ENCODE assay signal across 24 cellular contexts in genomic region chr7:138126928-138127327, GRCh38. TPM values are rescaled to one million over a fixed set of nuclear protein-coding genes. Genes with fewer than 3 reads are reported as not detected.
"Had no signal": no experiment of that assay in that cellular context is flagged by ENCODE, and none has a peak within 500 bp of the region (broad histone marks: within the 10 kb centered on the region; RNA-seq: fewer than 3 reads in every experiment).

No MANE protein-coding gene starts in this region.

- ATAC-seq: activated naive CD4-positive, alpha-beta T cell treated with anti-CD3 and anti-CD28 coated beads, Interleukin-2, amount 50 U/mL, for 72 hours; heart right ventricle; left lobe of liver; natural killer cell treated with Interleukin-12 subunit alpha and Interleukin-12 subunit beta and Interleukin-15 and Interleukin-18, amount 100 ng/mL, for 72 hours; stimulated activated naive B cell treated with anti-CD40 and anti-IgM and Interleukin-4, amounts not matched to agents 10 μg/mL and 1 μg/mL and 100 μg/mL, for 72 hours; upper lobe of right lung had no signal

- H3K27me3 ChIP-seq: ascending aorta, breast epithelium, colonic mucosa, esophagus squamous epithelium, heart right ventricle, sigmoid colon, upper lobe of right lung had no signal

- H3K27me3 Mint-ChIP-seq: progenitor cell of endocrine pancreas; stimulated activated naive B cell treated with anti-CD40 and anti-IgM and Interleukin-4, amounts not matched to agents 10 μg/mL and 1 μg/mL and 100 μg/mL, for 72 hours had no signal

- H3K36me3 Mint-ChIP-seq: activated naive CD4-positive, alpha-beta T cell treated with anti-CD3 and anti-CD28 coated beads, Interleukin-2, amount 50 U/mL, for 72 hours; mesothelial cell of epicardium; natural killer cell treated with Interleukin-12 subunit alpha and Interleukin-12 subunit beta and Interleukin-15 and Interleukin-18, amount 100 ng/mL, for 72 hours; stimulated activated naive B cell treated with anti-CD40 and anti-IgM and Interleukin-4, amounts not matched to agents 10 μg/mL and 1 μg/mL and 100 μg/mL, for 72 hours had no signal

- H3K27ac ChIP-seq: ascending aorta, breast epithelium, colonic mucosa, esophagus squamous epithelium, heart right ventricle, sigmoid colon, thoracic aorta, upper lobe of right lung had no signal

- H3K4me3 Mint-ChIP-seq: mesothelial cell of epicardium; natural killer cell treated with Interleukin-12 subunit alpha and Interleukin-12 subunit beta and Interleukin-15 and Interleukin-18, amount 100 ng/mL, for 72 hours; stimulated activated naive B cell treated with anti-CD40 and anti-IgM and Interleukin-4, amounts not matched to agents 10 μg/mL and 1 μg/mL and 100 μg/mL, for 72 hours had no signal

- H3K36me3 ChIP-seq: ascending aorta, breast epithelium, colonic mucosa, esophagus squamous epithelium, heart right ventricle, sigmoid colon, thoracic aorta, upper lobe of right lung had no signal

- H3K27ac Mint-ChIP-seq: activated naive CD4-positive, alpha-beta T cell treated with anti-CD3 and anti-CD28 coated beads, Interleukin-2, amount 50 U/mL, for 72 hours; mesothelial cell of epicardium; natural killer cell treated with Interleukin-12 subunit alpha and Interleukin-12 subunit beta and Interleukin-15 and Interleukin-18, amount 100 ng/mL, for 72 hours; progenitor cell of endocrine pancreas; stimulated activated naive B cell treated with anti-CD40 and anti-IgM and Interleukin-4, amounts not matched to agents 10 μg/mL and 1 μg/mL and 100 μg/mL, for 72 hours had no signal

- FAIRE-seq: kidney had no signal

- H3K9me3 ChIP-seq: ascending aorta, colonic mucosa, esophagus squamous epithelium, sigmoid colon, thoracic aorta, upper lobe of right lung had no signal

- H3K9me3 Mint-ChIP-seq: natural killer cell treated with Interleukin-12 subunit alpha and Interleukin-12 subunit beta and Interleukin-15 and Interleukin-18, amount 100 ng/mL, for 72 hours had no signal

- H3K4me1 ChIP-seq: ascending aorta, breast epithelium, colonic mucosa, esophagus squamous epithelium, sigmoid colon, upper lobe of right lung had no signal

- H3K4me3 ChIP-seq: ascending aorta, breast epithelium, colonic mucosa, esophagus squamous epithelium, heart right ventricle, lung, sigmoid colon, thoracic aorta, upper lobe of right lung had no signal

- DNase-seq: activated CD4-positive, alpha-beta T cell treated with anti-CD3 and anti-CD28 coated beads for 1 hour; activated T-cell treated with anti-CD3 and anti-CD28 coated beads, Interleukin-2, amount 50 U/mL, for 1 hour; colonic mucosa; esophagus squamous epithelium; heart right ventricle; kidney; retina; sigmoid colon; stimulated activated CD4-positive, alpha-beta T cell treated with anti-CD3 and anti-CD28 coated beads, Interleukin-2, amount 100 ng/mL, for 48 hours; stimulated activated CD8-positive, alpha-beta memory T cell treated with anti-CD3 and anti-CD28 coated beads, Interleukin-4, amount 100 ng/mL, for 48 hours; stimulated activated naive B cell treated with anti-CD40 and anti-IgM and Interleukin-4, amounts not matched to agents 10 μg/mL and 1 μg/mL and 100 μg/mL, for 72 hours; T-helper 1 cell; upper lobe of right lung had no signal

RNA-seq across cellular contexts. Expression of gene AKR1D1, which starts 50.7 kb away (rescaled TPM):
- total RNA-seq: activated naive CD4-positive, alpha-beta T cell treated with anti-CD3 and anti-CD28 coated beads, Interleukin-2, amount 50 U/mL, for 72 hours; ascending aorta; colonic mucosa; esophagus squamous epithelium; heart right ventricle; kidney; lung; mesothelial cell of epicardium; natural killer cell treated with Interleukin-12 subunit alpha and Interleukin-12 subunit beta and Interleukin-15 and Interleukin-18, amount 100 ng/mL, for 72 hours; osteocyte; sigmoid colon; thoracic aorta; upper lobe of right lung had no signal
- polyA plus RNA-seq: adipose tissue, heart right ventricle, lung, sigmoid colon had no signal
